1 cellular context compared by ENCODE assay signal in the genomic region with DNA sequence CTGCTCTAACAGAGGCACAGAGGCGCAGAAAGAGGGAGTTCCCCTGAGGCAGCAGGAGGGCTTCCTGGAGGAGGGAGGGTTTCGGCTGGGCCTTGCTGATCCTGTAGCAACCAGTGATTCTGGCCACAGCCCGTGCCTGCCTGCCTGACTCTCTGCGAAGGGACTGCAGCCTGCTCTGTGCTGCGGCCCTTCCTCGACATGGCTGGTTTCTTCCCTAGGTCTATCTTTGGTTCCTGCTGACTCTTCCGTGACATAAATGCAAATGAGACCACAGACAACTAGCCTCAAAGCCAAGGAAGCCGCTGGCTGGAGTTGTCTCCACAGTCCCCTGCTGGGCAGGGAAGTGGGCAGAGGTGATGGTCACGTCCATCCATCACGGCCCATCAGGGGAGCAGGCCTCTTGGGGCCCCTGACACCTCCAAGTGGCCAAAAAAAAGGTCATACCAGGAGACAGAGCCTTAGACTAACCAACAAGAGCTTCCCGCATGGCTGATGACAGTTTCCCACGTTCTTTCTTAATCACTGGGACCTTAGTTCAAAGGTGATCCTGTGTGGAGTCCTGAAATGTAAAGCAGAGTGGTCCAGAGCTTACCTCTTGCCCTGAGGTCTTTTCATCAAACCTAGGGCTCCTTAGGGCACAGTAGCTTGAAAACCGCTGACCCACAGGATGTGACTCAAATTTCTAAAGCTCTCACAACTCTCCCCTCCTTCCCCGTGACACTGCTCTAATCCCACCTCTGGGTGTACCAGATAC.
TF ChIP-seq lines count a peak whose summit lies in the region.

No MANE protein-coding gene starts in this region.

TF ChIP-seq in K562, 482 proteins besides CTCF, POLR2A, EP300 and RAD21 (continued from another document and continues in another):
- TF ChIP-seq, protein P1, sequence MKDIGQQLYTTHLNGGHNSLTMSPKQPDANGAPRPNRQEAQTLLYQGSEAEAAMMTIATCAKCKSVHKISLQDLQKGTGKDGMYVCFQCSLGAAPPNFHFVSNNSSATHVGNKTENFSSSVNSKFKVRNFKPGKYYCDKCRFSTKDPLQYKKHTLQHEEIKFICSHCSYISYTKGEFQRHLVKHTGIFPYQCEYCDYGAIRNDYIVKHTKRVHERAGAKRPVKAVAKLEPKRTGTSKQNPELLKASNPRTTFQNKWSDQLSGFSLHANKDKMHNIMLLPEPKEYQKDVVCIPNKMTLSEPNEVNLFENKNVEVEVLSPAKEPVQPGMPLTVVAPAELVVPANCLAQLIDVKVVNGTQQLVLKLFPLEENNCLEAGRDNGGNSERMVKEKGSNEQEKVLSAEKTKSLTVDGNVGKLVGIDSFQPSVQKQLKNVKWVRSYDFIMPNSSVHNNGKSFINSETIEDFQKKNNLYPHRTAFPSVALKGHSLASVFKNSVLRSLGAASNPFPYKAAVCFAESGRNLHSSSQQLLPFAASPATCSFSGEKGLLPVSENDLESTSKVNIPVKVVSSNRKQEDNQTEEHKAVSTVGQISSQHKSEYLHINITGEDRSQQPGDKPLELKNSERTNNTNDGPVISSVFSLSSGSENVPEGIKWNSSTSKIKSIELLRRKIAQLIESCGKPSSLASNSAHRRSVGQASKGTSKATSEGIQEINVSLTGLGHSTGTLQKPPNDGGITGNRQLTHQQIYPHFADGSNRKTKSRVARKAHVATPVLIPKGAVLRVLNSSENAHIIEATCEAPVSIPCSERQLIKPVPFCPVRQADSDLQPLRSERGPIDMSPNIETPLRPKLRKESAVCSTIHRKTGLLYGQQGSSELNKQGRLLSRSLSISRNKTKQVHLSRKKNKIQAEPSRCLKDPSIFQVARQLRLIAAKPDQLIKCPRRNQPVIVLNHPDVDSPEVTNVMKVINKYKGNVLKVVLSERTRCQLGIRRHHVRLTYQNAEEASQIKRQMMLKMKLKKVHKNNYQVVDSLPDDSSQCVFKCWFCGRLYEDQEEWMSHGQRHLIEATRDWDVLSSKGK (CRISPR knock-in tag; IDR thresholded peaks at IDR 0.05), result no peak
- no peak for TF ChIP-seq BRF1 (IDR thresholded peaks at IDR 0.05; ENCODE audit: borderline replicate concordance, extremely low read depth, insufficient read length)
- no peak for TF ChIP-seq LARP7 (IDR thresholded peaks at IDR 0.05)
- TF ChIP-seq, protein P2, sequence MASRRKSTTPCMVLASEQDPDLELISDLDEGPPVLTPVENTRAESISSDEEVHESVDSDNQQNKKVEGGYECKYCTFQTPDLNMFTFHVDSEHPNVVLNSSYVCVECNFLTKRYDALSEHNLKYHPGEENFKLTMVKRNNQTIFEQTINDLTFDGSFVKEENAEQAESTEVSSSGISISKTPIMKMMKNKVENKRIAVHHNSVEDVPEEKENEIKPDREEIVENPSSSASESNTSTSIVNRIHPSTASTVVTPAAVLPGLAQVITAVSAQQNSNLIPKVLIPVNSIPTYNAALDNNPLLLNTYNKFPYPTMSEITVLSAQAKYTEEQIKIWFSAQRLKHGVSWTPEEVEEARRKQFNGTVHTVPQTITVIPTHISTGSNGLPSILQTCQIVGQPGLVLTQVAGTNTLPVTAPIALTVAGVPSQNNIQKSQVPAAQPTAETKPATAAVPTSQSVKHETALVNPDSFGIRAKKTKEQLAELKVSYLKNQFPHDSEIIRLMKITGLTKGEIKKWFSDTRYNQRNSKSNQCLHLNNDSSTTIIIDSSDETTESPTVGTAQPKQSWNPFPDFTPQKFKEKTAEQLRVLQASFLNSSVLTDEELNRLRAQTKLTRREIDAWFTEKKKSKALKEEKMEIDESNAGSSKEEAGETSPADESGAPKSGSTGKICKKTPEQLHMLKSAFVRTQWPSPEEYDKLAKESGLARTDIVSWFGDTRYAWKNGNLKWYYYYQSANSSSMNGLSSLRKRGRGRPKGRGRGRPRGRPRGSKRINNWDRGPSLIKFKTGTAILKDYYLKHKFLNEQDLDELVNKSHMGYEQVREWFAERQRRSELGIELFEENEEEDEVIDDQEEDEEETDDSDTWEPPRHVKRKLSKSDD (conservative IDR thresholded peaks at IDR 0.05; ENCODE audit: low read length), result no peak
- no peak for TF ChIP-seq ZNF324 (CRISPR knock-in tag; IDR thresholded peaks at IDR 0.05)
- TF ChIP-seq, protein P3, sequence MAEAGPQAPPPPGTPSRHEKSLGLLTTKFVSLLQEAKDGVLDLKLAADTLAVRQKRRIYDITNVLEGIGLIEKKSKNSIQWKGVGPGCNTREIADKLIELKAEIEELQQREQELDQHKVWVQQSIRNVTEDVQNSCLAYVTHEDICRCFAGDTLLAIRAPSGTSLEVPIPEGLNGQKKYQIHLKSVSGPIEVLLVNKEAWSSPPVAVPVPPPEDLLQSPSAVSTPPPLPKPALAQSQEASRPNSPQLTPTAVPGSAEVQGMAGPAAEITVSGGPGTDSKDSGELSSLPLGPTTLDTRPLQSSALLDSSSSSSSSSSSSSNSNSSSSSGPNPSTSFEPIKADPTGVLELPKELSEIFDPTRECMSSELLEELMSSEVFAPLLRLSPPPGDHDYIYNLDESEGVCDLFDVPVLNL (CRISPR knock-in tag; IDR thresholded peaks at IDR 0.05; ENCODE audit: low read depth), result no peak
- no peak for TF ChIP-seq ELF4 (CRISPR knock-in tag; IDR thresholded peaks at IDR 0.05)
- no peak for TF ChIP-seq TCFL5 (CRISPR knock-in tag; conservative IDR thresholded peaks at IDR 0.05)
- TF ChIP-seq, protein P4, sequence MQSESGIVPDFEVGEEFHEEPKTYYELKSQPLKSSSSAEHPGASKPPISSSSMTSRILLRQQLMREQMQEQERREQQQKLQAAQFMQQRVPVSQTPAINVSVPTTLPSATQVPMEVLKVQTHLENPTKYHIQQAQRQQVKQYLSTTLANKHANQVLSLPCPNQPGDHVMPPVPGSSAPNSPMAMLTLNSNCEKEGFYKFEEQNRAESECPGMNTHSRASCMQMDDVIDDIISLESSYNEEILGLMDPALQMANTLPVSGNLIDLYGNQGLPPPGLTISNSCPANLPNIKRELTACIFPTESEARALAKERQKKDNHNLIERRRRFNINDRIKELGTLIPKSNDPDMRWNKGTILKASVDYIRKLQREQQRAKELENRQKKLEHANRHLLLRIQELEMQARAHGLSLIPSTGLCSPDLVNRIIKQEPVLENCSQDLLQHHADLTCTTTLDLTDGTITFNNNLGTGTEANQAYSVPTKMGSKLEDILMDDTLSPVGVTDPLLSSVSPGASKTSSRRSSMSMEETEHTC (IDR thresholded peaks at IDR 0.05), result no peak
- TF ChIP-seq NUFIP1 (IDR thresholded peaks at IDR 0.05; ENCODE audit: partially characterized antibody), result no peak
- TF ChIP-seq, protein P5, sequence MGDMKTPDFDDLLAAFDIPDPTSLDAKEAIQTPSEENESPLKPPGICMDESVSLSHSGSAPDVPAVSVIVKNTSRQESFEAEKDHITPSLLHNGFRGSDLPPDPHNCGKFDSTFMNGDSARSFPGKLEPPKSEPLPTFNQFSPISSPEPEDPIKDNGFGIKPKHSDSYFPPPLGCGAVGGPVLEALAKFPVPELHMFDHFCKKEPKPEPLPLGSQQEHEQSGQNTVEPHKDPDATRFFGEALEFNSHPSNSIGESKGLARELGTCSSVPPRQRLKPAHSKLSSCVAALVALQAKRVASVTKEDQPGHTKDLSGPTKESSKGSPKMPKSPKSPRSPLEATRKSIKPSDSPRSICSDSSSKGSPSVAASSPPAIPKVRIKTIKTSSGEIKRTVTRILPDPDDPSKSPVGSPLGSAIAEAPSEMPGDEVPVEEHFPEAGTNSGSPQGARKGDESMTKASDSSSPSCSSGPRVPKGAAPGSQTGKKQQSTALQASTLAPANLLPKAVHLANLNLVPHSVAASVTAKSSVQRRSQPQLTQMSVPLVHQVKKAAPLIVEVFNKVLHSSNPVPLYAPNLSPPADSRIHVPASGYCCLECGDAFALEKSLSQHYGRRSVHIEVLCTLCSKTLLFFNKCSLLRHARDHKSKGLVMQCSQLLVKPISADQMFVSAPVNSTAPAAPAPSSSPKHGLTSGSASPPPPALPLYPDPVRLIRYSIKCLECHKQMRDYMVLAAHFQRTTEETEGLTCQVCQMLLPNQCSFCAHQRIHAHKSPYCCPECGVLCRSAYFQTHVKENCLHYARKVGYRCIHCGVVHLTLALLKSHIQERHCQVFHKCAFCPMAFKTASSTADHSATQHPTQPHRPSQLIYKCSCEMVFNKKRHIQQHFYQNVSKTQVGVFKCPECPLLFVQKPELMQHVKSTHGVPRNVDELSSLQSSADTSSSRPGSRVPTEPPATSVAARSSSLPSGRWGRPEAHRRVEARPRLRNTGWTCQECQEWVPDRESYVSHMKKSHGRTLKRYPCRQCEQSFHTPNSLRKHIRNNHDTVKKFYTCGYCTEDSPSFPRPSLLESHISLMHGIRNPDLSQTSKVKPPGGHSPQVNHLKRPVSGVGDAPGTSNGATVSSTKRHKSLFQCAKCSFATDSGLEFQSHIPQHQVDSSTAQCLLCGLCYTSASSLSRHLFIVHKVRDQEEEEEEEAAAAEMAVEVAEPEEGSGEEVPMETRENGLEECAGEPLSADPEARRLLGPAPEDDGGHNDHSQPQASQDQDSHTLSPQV (IDR thresholded peaks at IDR 0.05), result peak; percentile 89
- no peak for TF ChIP-seq STAT5B (CRISPR knock-in tag; IDR thresholded peaks at IDR 0.05)
- TF ChIP-seq, protein P6, sequence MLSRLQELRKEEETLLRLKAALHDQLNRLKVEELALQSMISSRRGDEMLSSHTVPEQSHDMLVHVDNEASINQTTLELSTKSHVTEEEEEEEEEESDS (CRISPR knock-in tag; IDR thresholded peaks at IDR 0.05), result no peak
- no peak for TF ChIP-seq MYBL2 (IDR thresholded peaks at IDR 0.05; ENCODE audit: low read depth)
- no peak for TF ChIP-seq MYBL2 (CRISPR knock-in tag; IDR thresholded peaks at IDR 0.05; ENCODE audit: borderline replicate concordance)
- TF ChIP-seq ZNF134 (CRISPR knock-in tag; conservative IDR thresholded peaks at IDR 0.05), result no peak
- no peak for TF ChIP-seq ATF1 (CRISPR knock-in tag; IDR thresholded peaks at IDR 0.05)
- TF ChIP-seq ATF1 (tag; IDR thresholded peaks at IDR 0.05), result peak; percentile 34; the same call in 1 of the 2 replicates
- TF ChIP-seq ZKSCAN1 (IDR thresholded peaks at IDR 0.05; ENCODE audit: low read depth, low read length), result no peak
- TF ChIP-seq RFX7 (CRISPR knock-in tag; IDR thresholded peaks at IDR 0.05), result no peak
- no peak for TF ChIP-seq HDAC1 (IDR thresholded peaks at IDR 0.05)
- TF ChIP-seq CREM (IDR thresholded peaks at IDR 0.05; ENCODE audit: low read depth), result 0 out of 2 replicates have a peak, but pooled peaks have one; percentile 12
- 0 out of 2 replicates have a peak, but pooled peaks have one; percentile 27 for TF ChIP-seq POLR2G (IDR thresholded peaks at IDR 0.05; ENCODE audit: low read depth, low read length)
- TF ChIP-seq, protein P7, sequence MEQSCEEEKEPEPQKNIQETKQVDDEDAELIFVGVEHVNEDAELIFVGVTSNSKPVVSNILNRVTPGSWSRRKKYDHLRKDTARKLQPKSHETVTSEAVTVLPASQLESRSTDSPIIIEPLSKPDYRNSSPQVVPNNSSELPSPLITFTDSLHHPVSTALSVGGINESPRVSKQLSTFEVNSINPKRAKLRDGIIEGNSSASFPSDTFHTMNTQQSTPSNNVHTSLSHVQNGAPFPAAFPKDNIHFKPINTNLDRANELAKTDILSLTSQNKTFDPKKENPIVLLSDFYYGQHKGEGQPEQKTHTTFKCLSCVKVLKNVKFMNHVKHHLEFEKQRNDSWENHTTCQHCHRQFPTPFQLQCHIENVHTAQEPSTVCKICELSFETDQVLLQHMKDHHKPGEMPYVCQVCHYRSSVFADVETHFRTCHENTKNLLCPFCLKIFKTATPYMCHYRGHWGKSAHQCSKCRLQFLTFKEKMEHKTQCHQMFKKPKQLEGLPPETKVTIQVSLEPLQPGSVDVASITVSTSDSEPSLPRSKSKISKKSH (CRISPR knock-in tag; IDR thresholded peaks at IDR 0.05), result no peak
- TF ChIP-seq, protein P8, sequence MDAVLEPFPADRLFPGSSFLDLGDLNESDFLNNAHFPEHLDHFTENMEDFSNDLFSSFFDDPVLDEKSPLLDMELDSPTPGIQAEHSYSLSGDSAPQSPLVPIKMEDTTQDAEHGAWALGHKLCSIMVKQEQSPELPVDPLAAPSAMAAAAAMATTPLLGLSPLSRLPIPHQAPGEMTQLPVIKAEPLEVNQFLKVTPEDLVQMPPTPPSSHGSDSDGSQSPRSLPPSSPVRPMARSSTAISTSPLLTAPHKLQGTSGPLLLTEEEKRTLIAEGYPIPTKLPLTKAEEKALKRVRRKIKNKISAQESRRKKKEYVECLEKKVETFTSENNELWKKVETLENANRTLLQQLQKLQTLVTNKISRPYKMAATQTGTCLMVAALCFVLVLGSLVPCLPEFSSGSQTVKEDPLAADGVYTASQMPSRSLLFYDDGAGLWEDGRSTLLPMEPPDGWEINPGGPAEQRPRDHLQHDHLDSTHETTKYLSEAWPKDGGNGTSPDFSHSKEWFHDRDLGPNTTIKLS (IDR thresholded peaks at IDR 0.05; ENCODE audit: borderline replicate concordance, low read depth), result no peak
- no peak for TF ChIP-seq KAT7 (CRISPR knock-in tag; IDR thresholded peaks at IDR 0.05; ENCODE audit: borderline replicate concordance)
- TF ChIP-seq ZNF217 (CRISPR knock-in tag; IDR thresholded peaks at IDR 0.05), result no peak
- TF ChIP-seq RBM22 (IDR thresholded peaks at IDR 0.05; ENCODE audit: low read depth, low read length, poor library complexity, severe bottlenecking), result no peak
- TF ChIP-seq, protein P9, sequence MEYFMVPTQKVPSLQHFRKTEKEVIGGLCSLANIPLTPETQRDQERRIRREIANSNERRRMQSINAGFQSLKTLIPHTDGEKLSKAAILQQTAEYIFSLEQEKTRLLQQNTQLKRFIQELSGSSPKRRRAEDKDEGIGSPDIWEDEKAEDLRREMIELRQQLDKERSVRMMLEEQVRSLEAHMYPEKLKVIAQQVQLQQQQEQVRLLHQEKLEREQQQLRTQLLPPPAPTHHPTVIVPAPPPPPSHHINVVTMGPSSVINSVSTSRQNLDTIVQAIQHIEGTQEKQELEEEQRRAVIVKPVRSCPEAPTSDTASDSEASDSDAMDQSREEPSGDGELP (CRISPR knock-in tag; IDR thresholded peaks at IDR 0.05; ENCODE audit: borderline replicate concordance), result no peak; the same call in 1 of the 2 replicates
- TF ChIP-seq MCM3 (IDR thresholded peaks at IDR 0.05), result no peak
- TF ChIP-seq ZNF444 (CRISPR knock-in tag; IDR thresholded peaks at IDR 0.05), result no peak
- TF ChIP-seq PTTG1 (tag; IDR thresholded peaks at IDR 0.05; ENCODE audit: low read depth), result no peak
- TF ChIP-seq ZNF121 (CRISPR knock-in tag; conservative IDR thresholded peaks at IDR 0.05), result no peak
- no peak for TF ChIP-seq GATA2 (CRISPR knock-in tag; IDR thresholded peaks at IDR 0.05)
